In the genomic region with DNA sequence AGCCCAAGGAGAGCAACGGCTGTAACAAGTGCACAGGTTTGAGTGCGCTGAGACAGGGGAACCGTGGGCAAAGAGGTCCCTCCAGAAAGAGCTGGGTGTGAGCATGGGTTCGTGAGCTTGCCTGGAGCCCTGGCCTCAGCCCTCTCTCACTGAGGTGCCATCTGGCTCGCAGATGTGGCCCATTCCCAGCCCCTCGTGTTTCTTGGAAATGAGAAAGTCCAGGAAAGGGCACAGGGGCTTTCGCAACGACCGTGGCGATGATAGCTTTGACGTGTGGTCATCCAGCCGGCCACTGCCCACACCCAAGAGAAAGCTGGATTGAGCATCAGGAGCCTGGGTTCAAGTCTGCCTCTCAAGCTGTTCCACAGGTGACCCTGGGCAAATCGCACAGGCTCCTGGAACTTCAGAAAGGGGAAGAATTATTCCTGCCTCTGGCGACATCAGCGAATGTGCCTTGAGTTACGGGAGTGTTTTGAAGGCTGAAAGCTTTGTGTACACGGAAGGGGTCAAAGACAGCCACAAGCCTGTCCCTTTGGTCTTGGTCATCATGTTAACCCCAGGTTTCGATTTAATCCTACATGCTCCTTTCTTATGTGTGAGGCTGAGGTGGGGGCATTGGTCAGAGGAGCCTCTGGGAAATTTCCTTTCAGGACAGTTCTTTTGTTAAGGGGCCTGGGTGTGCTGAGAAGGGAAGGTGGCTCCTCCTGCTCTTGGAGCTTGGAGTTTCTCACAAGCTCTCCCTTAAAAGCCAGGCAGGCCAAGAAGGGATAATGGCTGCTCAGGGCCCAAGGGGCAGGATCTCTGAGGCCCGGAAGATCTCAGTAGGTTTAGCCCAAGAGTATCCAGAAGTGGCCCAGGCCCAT, we compare ENCODE assay signal across 15 cellular contexts. TPM values are rescaled to one million over a fixed set of nuclear protein-coding genes. Genes with fewer than 3 reads are reported as not detected.
DNase-seq lines count a peak whose midpoint lies in the region; ATAC-seq and TF ChIP-seq lines count a peak whose summit lies in the region.
"Had no signal": no experiment of that assay in that cellular context is flagged by ENCODE, and none has a peak within 500 bp of the region (broad histone marks: within the 10 kb centered on the region; RNA-seq: fewer than 3 reads in every experiment).

No MANE protein-coding gene starts in this region.

- H3K9me3 ChIP-seq in aorta (ENCODE audit: control insufficient read depth, low read length): no peaks in the 10 kb centered on the region
- H3K9me3 ChIP-seq in effector memory CD4-positive, alpha-beta T cell (ENCODE audit: control insufficient read depth, low read length): no peaks in the 10 kb centered on the region

- peaks cover 41% of the 10 kb centered on the region for H3K36me3 Mint-ChIP-seq in osteocyte (ENCODE audit: unreplicated experiment)
- H3K36me3 Mint-ChIP-seq: activated naive CD4-positive, alpha-beta T cell treated with anti-CD3 and anti-CD28 coated beads, Interleukin-2, amount 10 ng/mL, durations not matched to agents 7 days and 5 days had no signal

- peak overlapping the region; percentile 82 for H3K27ac Mint-ChIP-seq in osteocyte (ENCODE audit: unreplicated experiment)
- H3K27ac Mint-ChIP-seq: activated CD4-positive, alpha-beta T cell treated with anti-CD3 and anti-CD28 coated beads, Interleukin-2, amount 10 ng/mL, durations not matched to agents 24 days and 14 days; activated naive CD4-positive, alpha-beta T cell treated with anti-CD3 and anti-CD28 coated beads, Interleukin-2, amount 10 ng/mL, durations not matched to agents 7 days and 5 days had no signal

- H3K27ac ChIP-seq in aorta (ENCODE audit: low read depth in 1 of 2, low read length in 2 of 2): peak overlapping the region; percentile 57 to 69
- no peak overlapping the region for H3K27ac ChIP-seq in effector memory CD4-positive, alpha-beta T cell (ENCODE audit: insufficient read depth, low read length, poor library complexity, severe bottlenecking)
- H3K27ac ChIP-seq: SK-N-MC had no signal

- H3K27me3 Mint-ChIP-seq in osteocyte (ENCODE audit: unreplicated experiment): no peaks in the 10 kb centered on the region

- no peak for ATAC-seq in Right ventricle myocardium superior (ENCODE audit: poor library complexity)
- no peak for ATAC-seq in aorta (ENCODE audit: low FRiP score)

- TF ChIP-seq CTCF in osteocyte (IDR thresholded peaks at IDR 0.05): no peak

- peaks cover 9 to 23% of the 10 kb centered on the region in 2 donors for H3K36me3 ChIP-seq in aorta (ENCODE audit: control insufficient read depth in 1 of 2, insufficient read depth in 2 of 2, low read length in 1 of 2)
- no peaks in the 10 kb centered on the region for H3K36me3 ChIP-seq in effector memory CD4-positive, alpha-beta T cell (ENCODE audit: control insufficient read depth, insufficient read depth, low read length)

- H3K4me1 Mint-ChIP-seq in osteocyte (ENCODE audit: unreplicated experiment): peaks cover 98% of the 10 kb centered on the region

- H3K4me3 Mint-ChIP-seq in osteocyte (ENCODE audit: unreplicated experiment): no peak overlapping the region
- H3K4me3 Mint-ChIP-seq: activated CD4-positive, alpha-beta T cell treated with anti-CD3 and anti-CD28 coated beads, Interleukin-2, amount 10 ng/mL, durations not matched to agents 24 days and 14 days; activated naive CD4-positive, alpha-beta T cell treated with anti-CD3 and anti-CD28 coated beads, Interleukin-2, amount 10 ng/mL, durations not matched to agents 7 days and 5 days had no signal

- intact Hi-C loops in Right ventricle myocardium superior (cut with DNase I): loop anchor here (5.0 kb wide), 1 partner anchor 33 kb away; no protein-coding TSS in a partner anchor
- intact Hi-C loops in cardiac septum (cut with DNase I): no loop called here
- intact Hi-C loops in aorta (cut with DNase I): no loop called here

- no peak overlapping the region for H3K4me3 ChIP-seq in aorta (ENCODE audit: low read length in 2 of 2)
- H3K4me3 ChIP-seq in effector memory CD4-positive, alpha-beta T cell (ENCODE audit: insufficient read depth, low read depth, low read length, poor library complexity, severe bottlenecking): no peak overlapping the region
- H3K4me3 ChIP-seq: SK-N-MC had no signal

- H3K9me3 Mint-ChIP-seq in osteocyte (ENCODE audit: unreplicated experiment): no peaks in the 10 kb centered on the region
- H3K9me3 Mint-ChIP-seq: activated CD4-positive, alpha-beta T cell treated with anti-CD3 and anti-CD28 coated beads, Interleukin-2, amount 10 ng/mL, durations not matched to agents 24 days and 14 days; activated naive CD4-positive, alpha-beta T cell treated with anti-CD3 and anti-CD28 coated beads, Interleukin-2, amount 10 ng/mL, durations not matched to agents 7 days and 5 days had no signal

- H3K27me3 ChIP-seq in aorta (ENCODE audit: control insufficient read depth in 1 of 2, insufficient read depth in 2 of 2, low read length in 1 of 2): no peaks in the 10 kb centered on the region
- H3K27me3 ChIP-seq in effector memory CD4-positive, alpha-beta T cell (replicated peaks; ENCODE audit: control insufficient read depth, insufficient read depth, low read length, poor library complexity, severe bottlenecking): no peaks in the 10 kb centered on the region

- WGBS in aorta, 2 donors: 6 to 11% methylated on average over 19 of the region's 19 CpGs

- H3K4me1 ChIP-seq in aorta (ENCODE audit: control insufficient read depth in 1 of 2, insufficient read depth in 2 of 2, low read length in 2 of 2): no peaks in the 10 kb centered on the region
- H3K4me1 ChIP-seq in effector memory CD4-positive, alpha-beta T cell (ENCODE audit: control insufficient read depth, insufficient read depth, low read length, poor library complexity, severe bottlenecking): no peaks in the 10 kb centered on the region

- DNase-seq in Right ventricle myocardium superior (peak; percentile 49), cardiac septum (ENCODE audit: low spot score) (no peak), fibroblast of peridontal ligament (ENCODE audit: extremely low read depth) (peak; percentile 89), osteocyte (ENCODE audit: extremely low spot score, unreplicated experiment) (no peak), aorta (no peak), amygdala (lab: John Stamatoyannopoulos, UW) (no peak), hepatic stellate cell (ENCODE audit: low spot score) (no peak)
- DNase-seq in effector memory CD4-positive, alpha-beta T cell: no peak
- DNase-seq: activated CD4-positive, alpha-beta T cell treated with anti-CD3 and anti-CD28 coated beads, Interleukin-2, amount 10 ng/mL, durations not matched to agents 24 days and 14 days; activated naive CD4-positive, alpha-beta T cell treated with anti-CD3 and anti-CD28 coated beads, Interleukin-2, amount 10 ng/mL, durations not matched to agents 7 days and 5 days; GF-D8; MM.1S; NCI-H510A; retina had no signal

RNA-seq across cellular contexts. Expression of a gene that starts 41.6 kb away (rescaled TPM):
- total RNA-seq in Right ventricle myocardium superior: not detected
- total RNA-seq in cardiac septum: not detected
- not detected in 2 replicates for total RNA-seq in osteocyte
- 10 to 100 TPM in 1 of 2 donors, 1 to 10 TPM in 1; 2.8 to 18.0 TPM for total RNA-seq in aorta
- 1 to 10 TPM; 7.6 to 9.0 TPM for polyA plus RNA-seq in aorta
- total RNA-seq: activated CD4-positive, alpha-beta T cell treated with anti-CD3 and anti-CD28 coated beads, Interleukin-2, amount 10 ng/mL, durations not matched to agents 24 days and 14 days had no signal

Comparison
In these comparisons a context has a peak if more than half of its experiments do, and no peak if none do; other contexts are left out.
1. DNase-seq: peak in Right ventricle myocardium superior (single experiment) and fibroblast of peridontal ligament (single experiment); none in cardiac septum (single experiment), osteocyte (single experiment), aorta (0 of 2), amygdala (0 of 56), hepatic stellate cell (single experiment) and effector memory CD4-positive, alpha-beta T cell (0 of 3).